Comparison of ENCODE assay signal across 19 cellular contexts in the genomic region with DNA sequence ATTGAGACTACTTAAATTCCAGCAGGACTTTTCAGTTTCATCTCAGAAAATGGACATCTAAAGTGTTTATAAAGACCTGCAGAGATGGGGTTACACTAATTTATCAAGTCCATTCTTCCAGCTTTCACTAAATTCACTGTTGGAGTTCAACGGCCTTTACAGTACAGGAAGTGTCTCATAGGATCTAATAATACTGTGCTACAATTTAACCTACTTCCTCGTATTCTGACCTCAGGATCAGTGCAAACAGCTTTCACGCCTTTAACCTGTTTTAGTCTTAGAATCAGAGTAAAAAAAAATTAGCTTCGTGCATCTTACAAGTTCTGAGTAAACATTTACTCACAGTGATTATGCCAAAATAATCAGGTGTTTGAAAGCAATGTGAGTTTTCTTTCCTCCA.
DNase-seq lines count a peak whose midpoint lies in the region; ATAC-seq and TF ChIP-seq lines count a peak whose summit lies in the region.
"Had no signal": no experiment of that assay in that cellular context is flagged by ENCODE, and none has a peak within 500 bp of the region (broad histone marks: within the 10 kb centered on the region; RNA-seq: fewer than 3 reads in every experiment).

No MANE protein-coding gene starts in this region.

- H3K27me3 Mint-ChIP-seq in natural killer cell treated with Interleukin-12 subunit alpha and Interleukin-12 subunit beta and Interleukin-15 and Interleukin-18, amount 100 ng/mL, for 72 hours: peaks cover 0 to 2% of the 10 kb centered on the region in 2 donors
- H3K27me3 Mint-ChIP-seq in natural killer cell (ENCODE audit: low read depth in 2 of 2): no peaks in the 10 kb centered on the region
- no peaks in the 10 kb centered on the region for H3K27me3 Mint-ChIP-seq in H9 (ENCODE audit: low read depth)
- H3K27me3 Mint-ChIP-seq: B cell; CD4-positive, alpha-beta T cell had no signal

- no peaks in the 10 kb centered on the region for H3K23me2 ChIP-seq in H9 (ENCODE audit: insufficient read length, low read depth, low read length, poor library complexity, severe bottlenecking)

- H3K27ac ChIP-seq in H9 (ENCODE audit: insufficient read length, low read depth, low read length) (no peak overlapping the region), ovary (no peak overlapping the region)
- H3K27ac ChIP-seq: 22Rv1; A549; BLaER1 treated with 17β-estradiol and CSF1 and Interleukin-3, amounts not matched to agents 10 nM and 100 nM; C4-2B had no signal

- no peak for TF ChIP-seq EP300 in ovary (IDR thresholded peaks at IDR 0.05)

- TF ChIP-seq CTCF in natural killer cell (IDR thresholded peaks at IDR 0.05) (no peak), H9 (conservative IDR thresholded peaks at IDR 0.05) (no peak), ovary (IDR thresholded peaks at IDR 0.05) (no peak)

- no peak overlapping the region for H3K9ac ChIP-seq in H9 (ENCODE audit: extremely low read depth, insufficient read length, low read length)
- H3K9ac ChIP-seq: BLaER1 treated with 17β-estradiol and CSF1 and Interleukin-3, amounts not matched to agents 10 nM and 100 nM had no signal

- no peak overlapping the region for H3K18ac ChIP-seq in H9 (ENCODE audit: insufficient read length, low read depth, low read length)

- H3K4me1 ChIP-seq in H9 (ENCODE audit: insufficient read depth, low read length) (no peaks in the 10 kb centered on the region; the same call in 1 of the 2 replicates), ovary (ENCODE audit: insufficient read depth) (no peaks in the 10 kb centered on the region)
- H3K4me1 ChIP-seq: A549 had no signal

- H3K9me3 ChIP-seq in H9 (ENCODE audit: control insufficient read depth, low read depth, low read length): no peaks in the 10 kb centered on the region
- H3K9me3 ChIP-seq in ovary: no peaks in the 10 kb centered on the region
- H3K9me3 ChIP-seq: A549; BLaER1 treated with 17β-estradiol and CSF1 and Interleukin-3, amounts not matched to agents 10 nM and 100 nM; Caco-2 had no signal

- H3K79me2 ChIP-seq in H9 (ENCODE audit: insufficient read depth, low read length): no peaks in the 10 kb centered on the region

- peaks cover 10% of the 10 kb centered on the region for H3K36me3 Mint-ChIP-seq in natural killer cell treated with Interleukin-12 subunit alpha and Interleukin-12 subunit beta and Interleukin-15 and Interleukin-18, amount 100 ng/mL, for 72 hours
- no peaks in the 10 kb centered on the region for H3K36me3 Mint-ChIP-seq in natural killer cell
- no peaks in the 10 kb centered on the region for H3K36me3 Mint-ChIP-seq in H9 (ENCODE audit: insufficient read depth in 1 of 3, low read depth in 3 of 3)
- H3K36me3 Mint-ChIP-seq: CD8-positive, alpha-beta T cell had no signal

- H3K4ac ChIP-seq in H9 (ENCODE audit: low read depth, low read length): no peak overlapping the region

- no peak overlapping the region for H3K4me2 ChIP-seq in H9 (ENCODE audit: insufficient read depth, insufficient read length, low read length)
- H3K4me2 ChIP-seq: A549; BLaER1 treated with 17β-estradiol and CSF1 and Interleukin-3, amounts not matched to agents 10 nM and 100 nM had no signal

- no peak overlapping the region for H3K23ac ChIP-seq in H9 (ENCODE audit: insufficient read length, low read depth, low read length)

- H4K5ac ChIP-seq in H9 (ENCODE audit: insufficient read length, low read depth, low read length): no peak overlapping the region

- H3K56ac ChIP-seq in H9 (ENCODE audit: insufficient read length, low read depth, low read length): no peak overlapping the region

- H4K91ac ChIP-seq in H9 (ENCODE audit: insufficient read length, low read depth, low read length): no peak overlapping the region

- H2AK5ac ChIP-seq in H9 (ENCODE audit: insufficient read length, low read length): no peak overlapping the region

- H3T11ph ChIP-seq in H9 (ENCODE audit: low read length): no peak overlapping the region

- no CpG with 5 or more reads among the region's 4 CpGs for WGBS in H9 (ENCODE audit: extremely low coverage, insufficient read length, low lambda C conversion rate)
- 83 to 90% (median 84%) methylated on average over 4 of the region's 4 CpGs for WGBS in ovary, 3 donors

- H2BK12ac ChIP-seq in H9 (ENCODE audit: insufficient read length, low read depth, low read length): no peak overlapping the region

- no peak for DNase-seq in natural killer cell treated with Interleukin-12 subunit alpha and Interleukin-12 subunit beta and Interleukin-15 and Interleukin-18, amount 100 ng/mL, for 72 hours (ENCODE audit: low spot score)
- DNase-seq in natural killer cell (no peak), dermis blood vessel endothelial cell (peak; percentile 40), left colon (no peak), NCI-H1694 treated with DMSO at 0.1 percent for 48 hours (lab: John Stamatoyannopoulos, UW) (no peak), H9 (no peak), ovary (no peak)
- DNase-seq: AML-193; Caco-2; Calu3; CD4-positive, alpha-beta T cell; CD8-positive, alpha-beta T cell; DMS79 treated with DMSO at 0.1 percent for 48 hours; GF-D8 had no signal

- no peaks in the 10 kb centered on the region for H3K9me3 Mint-ChIP-seq in natural killer cell treated with Interleukin-12 subunit alpha and Interleukin-12 subunit beta and Interleukin-15 and Interleukin-18, amount 100 ng/mL, for 72 hours
- H3K9me3 Mint-ChIP-seq in natural killer cell (no peaks in the 10 kb centered on the region), H9 (no peaks in the 10 kb centered on the region; a peak in 1 of 5 replicates)
- H3K9me3 Mint-ChIP-seq: CD4-positive, alpha-beta T cell; CD8-positive, alpha-beta T cell had no signal

- H2BK5ac ChIP-seq in H9 (ENCODE audit: insufficient read length, low read length): no peak overlapping the region

- no peak overlapping the region for H2BK20ac ChIP-seq in H9 (ENCODE audit: low read depth, low read length, poor library complexity, severe bottlenecking)

- H3K4me1 Mint-ChIP-seq in natural killer cell treated with Interleukin-12 subunit alpha and Interleukin-12 subunit beta and Interleukin-15 and Interleukin-18, amount 100 ng/mL, for 72 hours (ENCODE audit: low read depth in 2 of 2): peaks cover 37 to 49% of the 10 kb centered on the region in 2 donors
- H3K4me1 Mint-ChIP-seq in natural killer cell (peaks cover 37 to 46% of the 10 kb centered on the region in 2 donors), H9 (peaks cover 23 to 24% of the 10 kb centered on the region in 2 experiments)

- peak overlapping the region; percentile 78 for H3K4me3 Mint-ChIP-seq in natural killer cell treated with Interleukin-12 subunit alpha and Interleukin-12 subunit beta and Interleukin-15 and Interleukin-18, amount 100 ng/mL, for 72 hours
- H3K4me3 Mint-ChIP-seq in natural killer cell (no peak overlapping the region), H9 (no peak overlapping the region)
- H3K4me3 Mint-ChIP-seq: B cell; CD4-positive, alpha-beta T cell; CD8-positive, alpha-beta T cell had no signal

- no peaks in the 10 kb centered on the region for H4K20me1 ChIP-seq in H9 (ENCODE audit: control insufficient read depth, insufficient read depth, insufficient read length)
- H4K20me1 ChIP-seq: BLaER1 treated with 17β-estradiol and CSF1 and Interleukin-3, amounts not matched to agents 10 nM and 100 nM had no signal

- ATAC-seq in natural killer cell treated with Interleukin-12 subunit alpha and Interleukin-12 subunit beta and Interleukin-15 and Interleukin-18, amount 100 ng/mL, for 72 hours: no peak
- no peak for ATAC-seq in natural killer cell
- ATAC-seq in left colon: peak; percentile 75
- ATAC-seq: A549; CD8-positive, alpha-beta T cell had no signal

- H3K79me1 ChIP-seq in H9 (ENCODE audit: insufficient read depth, low read depth, low read length, poor library complexity, severe bottlenecking): no peaks in the 10 kb centered on the region

- no peak overlapping the region for H3K14ac ChIP-seq in H9 (ENCODE audit: insufficient read depth, low read length)

- H3K4me3 ChIP-seq in ovary: no peak overlapping the region
- H3K4me3 ChIP-seq: A549; BLaER1 treated with 17β-estradiol and CSF1 and Interleukin-3, amounts not matched to agents 10 nM and 100 nM had no signal

- peak overlapping the region; percentile 73 to 88 for H3K27ac Mint-ChIP-seq in natural killer cell treated with Interleukin-12 subunit alpha and Interleukin-12 subunit beta and Interleukin-15 and Interleukin-18, amount 100 ng/mL, for 72 hours
- no peak overlapping the region for H3K27ac Mint-ChIP-seq in natural killer cell
- peak overlapping the region in 1 of 3 experiments; percentile 61; a peak in 1 of 7 replicates for H3K27ac Mint-ChIP-seq in H9
- H3K27ac Mint-ChIP-seq: B cell; CD4-positive, alpha-beta T cell; CD8-positive, alpha-beta T cell had no signal

- H3K36me3 ChIP-seq in ovary: no peaks in the 10 kb centered on the region
- H3K36me3 ChIP-seq: BLaER1 treated with 17β-estradiol and CSF1 and Interleukin-3, amounts not matched to agents 10 nM and 100 nM had no signal

- H2AFZ ChIP-seq in H9 (ENCODE audit: low read length): no peak overlapping the region

- intact Hi-C loops in natural killer cell (cut with micrococcal nuclease) (no loop called here), left colon (cut with DNase I, micrococcal nuclease) (no loop called here), ovary (cut with DNase I) (no loop called here)

- TF ChIP-seq POLR2A in ovary (IDR thresholded peaks at IDR 0.05): no peak

- H2BK120ac ChIP-seq in H9 (ENCODE audit: low read depth, low read length, poor library complexity, severe bottlenecking): no peak overlapping the region

- H3K27me3 ChIP-seq in H9 (ENCODE audit: insufficient read depth, low read length): no peaks in the 10 kb centered on the region
- H3K27me3 ChIP-seq in ovary: no peaks in the 10 kb centered on the region
- H3K27me3 ChIP-seq: BLaER1 treated with 17β-estradiol and CSF1 and Interleukin-3, amounts not matched to agents 10 nM and 100 nM had no signal

- H2BK15ac ChIP-seq in H9 (ENCODE audit: low read depth, low read length): no peak overlapping the region

- no peak overlapping the region for H4K8ac ChIP-seq in H9 (replicated peaks; ENCODE audit: insufficient read length, low read depth, low read length)

Comparison
In these comparisons a context has a peak if more than half of its experiments do, and no peak if none do; other contexts are left out.
1. H3K27ac Mint-ChIP-seq: peak in natural killer cell treated with Interleukin-12 subunit alpha and Interleukin-12 subunit beta and Interleukin-15 and Interleukin-18, amount 100 ng/mL, for 72 hours (2 of 2); none in natural killer cell (0 of 2).